12 cellular contexts compared by ENCODE assay signal in the genomic region with DNA sequence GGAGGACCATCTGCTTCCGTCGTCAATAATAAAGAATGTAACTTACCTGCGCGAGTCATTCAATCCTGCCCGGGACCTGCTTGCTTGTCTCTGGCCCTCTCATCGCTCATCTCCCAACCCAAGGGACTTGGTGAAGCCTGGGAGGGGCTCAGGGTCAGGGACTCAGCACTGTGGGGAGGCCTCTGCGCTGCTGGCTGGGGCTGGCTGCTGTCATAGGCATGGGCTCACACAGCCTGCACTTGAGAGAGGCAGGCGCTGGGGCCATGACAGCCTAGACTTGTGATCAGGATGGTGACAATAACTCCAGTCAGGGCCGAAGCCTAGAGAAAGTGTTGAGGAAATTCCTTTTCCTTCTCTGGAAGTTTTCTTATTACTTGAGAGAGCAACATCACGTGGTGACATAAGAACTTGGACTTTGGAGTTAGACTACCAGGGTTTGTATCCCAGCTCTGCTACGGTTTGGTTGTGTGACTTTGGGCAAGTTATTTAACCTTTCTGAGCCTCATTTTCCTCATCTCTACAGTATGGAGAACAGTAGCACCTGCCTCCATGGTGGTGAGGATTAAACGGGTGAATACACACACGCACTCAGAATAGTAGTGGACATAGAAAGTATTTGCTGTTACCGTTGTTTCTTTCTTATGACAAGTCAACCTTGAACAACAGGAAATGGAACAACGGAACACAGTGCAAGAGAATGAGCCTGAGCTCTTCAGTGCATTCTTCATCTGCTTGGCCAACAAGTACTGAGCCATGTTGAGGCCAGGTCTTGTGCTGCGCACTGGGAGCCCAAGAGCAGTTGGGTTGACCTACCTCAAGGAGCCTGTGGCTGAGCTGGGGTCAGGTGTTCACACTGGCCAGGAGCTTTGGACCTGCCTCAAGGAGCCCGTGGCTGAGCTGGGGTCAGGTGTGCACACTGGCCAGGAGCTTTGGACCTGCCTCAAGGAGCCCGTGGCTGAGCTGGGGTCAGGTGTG.
DNase-seq lines count a peak whose midpoint lies in the region; ATAC-seq lines count a peak whose summit lies in the region.
"Had no signal": no experiment of that assay in that cellular context is flagged by ENCODE, and none has a peak within 500 bp of the region (broad histone marks: within the 10 kb centered on the region; RNA-seq: fewer than 3 reads in every experiment).

No MANE protein-coding gene starts in this region.

- DNase-seq in left kidney (ENCODE audit: low read depth, low spot score) (peak; percentile 24), SHP77 (lab: John Stamatoyannopoulos, UW) (no peak)
- DNase-seq in stimulated activated CD4-positive, alpha-beta T cell treated with anti-CD3 and anti-CD28 coated beads, Interleukin-1b, Interleukin-23, amount 100 ng/mL, for 48 hours = no peak
- DNase-seq in activated CD4-positive, alpha-beta T cell treated with anti-CD3 and anti-CD28 coated beads, Interleukin-2, amount 50 U/mL, for 1 hour = no peak
- no peak for DNase-seq in stimulated activated CD4-positive, alpha-beta T cell treated with anti-CD3 and anti-CD28 coated beads, Interleukin-2, amount 100 ng/mL, for 48 hours
- DNase-seq: activated CD8-positive, alpha-beta T cell treated with anti-CD3 and anti-CD28 coated beads, Interleukin-2, amount 10 ng/mL, durations not matched to agents 7 days and 5 days; Caco-2; GOT3; stimulated activated CD4-positive, alpha-beta T cell treated with anti-CD3 and anti-CD28 coated beads, Interleukin-2, amount 100 ng/mL, for 24 hours had no signal

- ATAC-seq in GM18511 (IDR thresholded peaks at IDR 0.05; ENCODE audit: unreplicated experiment) = peak; percentile 93
- peak; percentile 57 for ATAC-seq in GM21526 (IDR thresholded peaks at IDR 0.05; ENCODE audit: low FRiP score, unreplicated experiment)
- peak; percentile 76 for ATAC-seq in HG03378 (IDR thresholded peaks at IDR 0.05; ENCODE audit: unreplicated experiment)
- ATAC-seq: activated CD8-positive, alpha-beta T cell treated with anti-CD3 and anti-CD28 coated beads, Interleukin-2, amount 10 ng/mL, durations not matched to agents 7 days and 5 days had no signal
